In genomic region chr15:22888120-22888859, GRCh38 we compare ENCODE assay signal across 13 cellular contexts. TPM values are rescaled to one million over a fixed set of nuclear protein-coding genes. Genes with fewer than 3 reads are reported as not detected.
DNase-seq lines count a peak whose midpoint lies in the region; ATAC-seq and TF ChIP-seq lines count a peak whose summit lies in the region.
"Had no signal": no experiment of that assay in that cellular context is flagged by ENCODE, and none has a peak within 500 bp of the region (broad histone marks: within the 10 kb centered on the region; RNA-seq: fewer than 3 reads in every experiment).

No MANE protein-coding gene starts in this region.

- peak overlapping the region in 1 of 12 donors; percentile 31 for H3K27ac ChIP-seq in heart left ventricle
- H3K27ac ChIP-seq: BLaER1 treated with 17β-estradiol and CSF1 and Interleukin-3, amounts not matched to agents 10 nM and 100 nM; cardiac muscle cell had no signal

- ATAC-seq in heart left ventricle (peak; percentile 57 to 88 (median 68)), Right ventricle myocardium superior (ENCODE audit: poor library complexity) (no peak), GM19467 (IDR thresholded peaks at IDR 0.05; ENCODE audit: unreplicated experiment) (no peak)

- no peak overlapping the region for H3K4me3 Mint-ChIP-seq in type B pancreatic cell
- H3K4me3 Mint-ChIP-seq: IgD-negative memory B cell had no signal

- no peaks in the 10 kb centered on the region for H3K9me3 ChIP-seq in heart left ventricle
- H3K9me3 ChIP-seq: BLaER1 treated with 17β-estradiol and CSF1 and Interleukin-3, amounts not matched to agents 10 nM and 100 nM; transverse colon had no signal

- intact Hi-C loops in heart left ventricle (cut with DNase I) (no loop called here), Right ventricle myocardium superior (cut with DNase I) (no loop called here)

- in situ Hi-C loops in astrocyte of the cerebellum (cut with HindIII; ENCODE audit: low sequenced_read_pairs), result no loop called here

- no peaks in the 10 kb centered on the region for H3K4me1 Mint-ChIP-seq in type B pancreatic cell (ENCODE audit: unreplicated experiment)
- H3K4me1 Mint-ChIP-seq: IgD-negative memory B cell had no signal

- TF ChIP-seq CTCF in heart left ventricle (IDR thresholded peaks at IDR 0.05), result no peak
- TF ChIP-seq CTCF in astrocyte of the cerebellum (IDR thresholded peaks at IDR 0.05; ENCODE audit: low read depth, low read length, missing control alignments), result no peak
- no peak for TF ChIP-seq CTCF in type B pancreatic cell (conservative IDR thresholded peaks at IDR 0.05)

- peaks cover 0 to 8% (median 0%) of the 10 kb centered on the region in 12 donors for H3K4me1 ChIP-seq in heart left ventricle
- H3K4me1 ChIP-seq: BLaER1 treated with 17β-estradiol and CSF1 and Interleukin-3, amounts not matched to agents 10 nM and 100 nM had no signal

- no peak for TF ChIP-seq POLR2A in heart left ventricle (IDR thresholded peaks at IDR 0.05)

- WGBS in heart left ventricle, 4 donors, result 79 to 85% (median 82%) methylated on average over 9 of the region's 9 CpGs

- no peaks in the 10 kb centered on the region for H3K27me3 Mint-ChIP-seq in type B pancreatic cell
- H3K27me3 Mint-ChIP-seq: IgD-negative memory B cell had no signal

- H3K36me3 Mint-ChIP-seq in type B pancreatic cell, result peaks cover 26% of the 10 kb centered on the region

- DNase-seq in heart left ventricle (peak in 1 of 5 donors; percentile 53), Right ventricle myocardium superior (no peak), astrocyte of the cerebellum (ENCODE audit: low read depth) (peak; percentile 60), inferior parietal cortex (ENCODE audit: extremely low spot score) (peak; percentile 58), type B pancreatic cell (ENCODE audit: extremely low spot score, unreplicated experiment) (no peak), SHP77 (lab: John Stamatoyannopoulos, UW) (no peak), DMS153 (lab: John Stamatoyannopoulos, UW) (no peak)
- DNase-seq: islet precursor cell had no signal

- H3K36me3 ChIP-seq in heart left ventricle, result peaks cover 0 to 77% (median 57%) of the 10 kb centered on the region in 9 donors
- H3K36me3 ChIP-seq: cardiac muscle cell had no signal

- H3K9me3 Mint-ChIP-seq in type B pancreatic cell, result no peaks in the 10 kb centered on the region
- H3K9me3 Mint-ChIP-seq: IgD-negative memory B cell had no signal

- H3K27me3 ChIP-seq in heart left ventricle, result no peaks in the 10 kb centered on the region
- H3K27me3 ChIP-seq: BLaER1 treated with 17β-estradiol and CSF1 and Interleukin-3, amounts not matched to agents 10 nM and 100 nM; cardiac muscle cell; transverse colon had no signal

- H3K4me3 ChIP-seq in heart left ventricle (no peak overlapping the region), astrocyte of the cerebellum (ENCODE audit: low read depth, low read length) (no peak overlapping the region)
- H3K4me3 ChIP-seq: BLaER1 treated with 17β-estradiol and CSF1 and Interleukin-3, amounts not matched to agents 10 nM and 100 nM; cardiac muscle cell; transverse colon had no signal

- H3K27ac Mint-ChIP-seq in type B pancreatic cell, result peak overlapping the region; percentile 75
- H3K27ac Mint-ChIP-seq: IgD-negative memory B cell had no signal

RNA-seq across cellular contexts. Expression of gene NIPA2, which starts 49.8 kb away (rescaled TPM):
- total RNA-seq in heart left ventricle (10 to 100 TPM; 17.4 to 32.4 (median 20.6) TPM), Right ventricle myocardium superior (19.2 TPM), type B pancreatic cell (ENCODE audit: low replicate concordance) (48.7 and 59.4 TPM in 2 replicates)
- polyA plus RNA-seq in heart left ventricle, result 10 to 100 TPM in 1 of 2 donors, 1 to 10 TPM in 1; 5.3 to 47.0 TPM

Comparison
In these comparisons a context has a peak if more than half of its experiments do, and no peak if none do; other contexts are left out.
1. ATAC-seq: peak in heart left ventricle (4 of 4); none in Right ventricle myocardium superior (single experiment) and GM19467 (single experiment).
2. DNase-seq: peak in astrocyte of the cerebellum (single experiment) and inferior parietal cortex (single experiment); none in Right ventricle myocardium superior (single experiment), type B pancreatic cell (single experiment), SHP77 (0 of 2) and DMS153 (single experiment).